ENCODE assay signal across 8 cellular contexts in the genomic region with DNA sequence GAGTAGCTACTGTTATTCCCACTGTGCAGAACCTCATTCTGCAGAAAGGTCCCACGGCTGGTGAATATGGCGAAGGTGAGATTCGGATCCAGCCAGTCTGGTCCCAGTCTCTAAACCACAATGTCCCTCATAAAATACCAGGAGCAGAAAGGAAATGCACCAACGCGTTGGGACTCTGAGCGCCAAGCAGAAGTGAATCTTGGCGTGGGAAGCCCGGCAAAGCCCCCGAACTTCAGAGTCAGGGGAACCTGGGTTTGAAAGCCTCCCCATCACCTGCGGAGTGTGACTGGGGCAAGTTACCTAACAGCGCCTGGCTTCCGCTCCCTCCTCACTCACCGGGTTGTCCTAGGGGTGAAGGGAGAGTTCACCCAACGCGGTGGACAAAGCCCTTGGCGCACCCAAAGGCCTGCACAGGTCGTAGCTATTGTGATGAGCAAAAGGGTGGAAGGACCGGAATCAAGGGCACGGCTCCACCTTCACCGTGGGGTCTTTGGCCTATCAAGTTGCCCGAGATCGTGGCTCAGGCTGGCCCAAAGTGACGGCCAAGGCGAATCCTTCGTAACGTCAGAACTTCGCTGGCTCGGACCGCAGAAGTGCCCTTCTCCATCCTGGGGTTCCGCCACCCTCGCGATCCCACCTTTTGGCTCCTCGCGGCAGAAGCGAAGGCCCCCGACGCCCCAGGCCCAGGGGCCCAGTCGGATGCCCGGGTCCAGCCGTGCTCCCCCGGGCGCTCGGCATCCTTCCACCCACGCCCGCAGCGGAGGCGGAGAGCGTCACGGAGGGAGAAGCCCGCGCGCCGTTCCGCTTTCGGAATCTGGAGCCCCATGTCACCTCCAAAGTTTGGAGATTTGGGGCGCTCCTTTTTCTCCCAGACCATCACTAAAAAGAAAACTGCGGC. TPM values are rescaled to one million over a fixed set of nuclear protein-coding genes. Genes with fewer than 3 reads are reported as not detected.
DNase-seq lines count a peak whose midpoint lies in the region; ATAC-seq and TF ChIP-seq lines count a peak whose summit lies in the region.

No MANE protein-coding gene starts in this region.

- H3K4me3 Mint-ChIP-seq in T-helper 17 cell, result peak overlapping the region; percentile 91
- peak overlapping the region; percentile 77 for H3K4me3 Mint-ChIP-seq in MCF 10A (ENCODE audit: unreplicated experiment)
- peak overlapping the region; percentile 87 for H3K4me3 Mint-ChIP-seq in memory B cell

- intact Hi-C loops in MCF 10A (cut with micrococcal nuclease), result loop anchor here (5.0 kb wide), 2 partner anchors 56 to 334 kb away; partner anchors contain the start of genes GRK5 and TIAL1

- H3K36me3 Mint-ChIP-seq in T-helper 17 cell (ENCODE audit: low read depth) (peaks cover 2% of the 10 kb centered on the region), MCF 10A (ENCODE audit: insufficient read depth, unreplicated experiment) (peaks cover 10% of the 10 kb centered on the region), memory B cell (no peaks in the 10 kb centered on the region)

- TF ChIP-seq CTCF in MCF 10A (IDR thresholded peaks at IDR 0.05; ENCODE audit: unreplicated experiment), result no peak

- H3K4me1 Mint-ChIP-seq in T-helper 17 cell, result peaks cover 45% of the 10 kb centered on the region
- H3K4me1 Mint-ChIP-seq in MCF 10A (ENCODE audit: insufficient read depth, unreplicated experiment), result peaks cover 37% of the 10 kb centered on the region
- peaks cover 31% of the 10 kb centered on the region for H3K4me1 Mint-ChIP-seq in memory B cell

- BruUV-seq in MCF 10A (replicated peaks; lab: Mats Ljungman, UMichigan), result no TSS peak

- CTCF ChIA-PET in MCF 10A (lab: Yijun Ruan, JAX), result interaction anchor here (0.6 kb wide), 1 partner anchor 22 kb away, joined by 7 read pairs; no protein-coding TSS in a partner anchor

- DNase-seq in NCI-H82 (lab: John Stamatoyannopoulos, UW) (peak; percentile 19), NCI-H82 treated with DMSO at 0.1 percent for 48 hours (lab: John Stamatoyannopoulos, UW; ENCODE audit: unreplicated experiment) (no peak), T-helper 17 cell (peak in 1 of 3 donors; percentile 21), MCF 10A (ENCODE audit: unreplicated experiment) (no peak), memory B cell (ENCODE audit: low spot score in 2 of 2) (peak; percentile 18 to 28), DMS153 treated with DMSO at 0.1 percent for 48 hours (lab: John Stamatoyannopoulos, UW; ENCODE audit: unreplicated experiment) (no peak), anterior cingulate cortex (lab: John Stamatoyannopoulos, UW) (no peak)
- DNase-seq in stimulated activated CD8-positive, alpha-beta memory T cell treated with anti-CD3 and anti-CD28 coated beads, Interleukin-4, amount 100 ng/mL, for 48 hours, result peak; percentile 78

- H3K27me3 Mint-ChIP-seq in T-helper 17 cell (no peaks in the 10 kb centered on the region), MCF 10A (ENCODE audit: insufficient read depth, unreplicated experiment) (no peaks in the 10 kb centered on the region), memory B cell (peaks cover 2% of the 10 kb centered on the region)

- no peaks in the 10 kb centered on the region for H3K9me3 ChIP-seq in T-helper 17 cell (ENCODE audit: control insufficient read depth, low read length, poor library complexity, severe bottlenecking)

- H3K27ac Mint-ChIP-seq in T-helper 17 cell (peak overlapping the region; percentile 75), MCF 10A (ENCODE audit: low read depth, unreplicated experiment) (no peak overlapping the region), memory B cell (peak overlapping the region; percentile 50)

- H3K9me3 Mint-ChIP-seq in MCF 10A (ENCODE audit: unreplicated experiment), result no peaks in the 10 kb centered on the region
- H3K9me3 Mint-ChIP-seq in memory B cell, result no peaks in the 10 kb centered on the region

- peak; percentile 22 for ATAC-seq in T-helper 17 cell
- ATAC-seq in memory B cell (ENCODE audit: low read depth), result peak; percentile 15

- POLR2A ChIA-PET in MCF 10A (lab: Yijun Ruan, JAX), result interaction anchor here (0.6 to 1.6 kb wide), 7 partner anchors 10 to 345 kb away, joined by 3 to 8 read pairs (median 3); no protein-coding TSS in a partner anchor

RNA-seq across cellular contexts. Expression of gene RGS10, which starts 0.8 kb away (rescaled TPM):
- 100 to 1,000 TPM in 1 of 2 donors, 10 to 100 TPM in 1; 64.7 to 135 TPM for total RNA-seq in T-helper 17 cell
- 17.0 and 26.0 TPM in 2 replicates for total RNA-seq in MCF 10A (2022)

RNA-seq across cellular contexts. Expression of gene TIAL1, which starts 55.1 kb away (rescaled TPM):
- 100 to 1,000 TPM; 169 to 172 TPM for total RNA-seq in T-helper 17 cell
- 117 and 149 TPM in 2 replicates for total RNA-seq in MCF 10A (2022)

Comparison
In these comparisons a context has a peak if more than half of its experiments do, and no peak if none do; other contexts are left out.
1. DNase-seq: peak in NCI-H82 (single experiment), memory B cell (2 of 2) and stimulated activated CD8-positive, alpha-beta memory T cell treated with anti-CD3 and anti-CD28 coated beads, Interleukin-4, amount 100 ng/mL, for 48 hours (single experiment); none in NCI-H82 treated with DMSO at 0.1 percent for 48 hours (single experiment), MCF 10A (single experiment), DMS153 treated with DMSO at 0.1 percent for 48 hours (single experiment) and anterior cingulate cortex (0 of 58).
2. Peak in every context shown above with its lines, with median percentiles within 50 percentile points of each other: H3K4me3 Mint-ChIP-seq.